Comparison of ENCODE assay signal across 9 cellular contexts in the genomic region with DNA sequence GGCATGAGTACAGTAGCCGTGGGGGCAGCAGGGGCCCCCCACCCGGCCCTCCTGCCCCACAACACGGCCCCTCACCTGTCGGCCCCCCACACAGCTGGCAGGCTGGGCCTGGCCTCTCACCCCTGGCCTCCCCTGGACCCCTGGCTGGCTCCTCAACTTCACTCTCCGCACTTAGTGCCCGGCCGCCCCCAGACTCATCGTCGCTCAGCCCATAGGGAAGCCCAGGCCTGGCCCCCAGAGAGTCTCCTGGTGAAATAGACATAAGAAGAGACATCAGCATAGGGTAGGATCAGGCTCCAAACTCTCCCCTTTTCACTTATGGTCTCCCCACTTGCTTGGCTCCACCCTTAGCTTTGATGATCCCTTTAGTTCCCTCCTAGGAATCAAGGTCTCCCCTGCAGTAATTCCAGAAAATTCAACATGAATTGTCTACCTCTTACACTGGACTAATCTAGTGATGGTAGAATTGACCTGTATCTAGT. TPM values are rescaled to one million over a fixed set of nuclear protein-coding genes. Genes with fewer than 3 reads are reported as not detected.
DNase-seq lines count a peak whose midpoint lies in the region; ATAC-seq and TF ChIP-seq lines count a peak whose summit lies in the region.
"Had no signal": no experiment of that assay in that cellular context is flagged by ENCODE, and none has a peak within 500 bp of the region (broad histone marks: within the 10 kb centered on the region; RNA-seq: fewer than 3 reads in every experiment).

No MANE protein-coding gene starts in this region.

- DNase-seq in GM12865 (ENCODE audit: low read depth) (no peak), RWPE1 (ENCODE audit: low spot score) (no peak), epithelial cell of prostate (ENCODE audit: low read depth, low spot score) (no peak), trophoblast cell (no peak)
- DNase-seq in activated effector memory CD4-positive, alpha-beta T cell treated with anti-CD3 and anti-CD28 coated beads, Interleukin-2, amount 50 U/mL, for 16 hours = no peak
- DNase-seq: effector CD4-positive, alpha-beta T cell had no signal

- no peak overlapping the region for H3K23ac ChIP-seq in trophoblast cell (ENCODE audit: low read length)

- H4K8ac ChIP-seq in trophoblast cell (ENCODE audit: low read depth, low read length) = no peak overlapping the region

- H3K4me3 ChIP-seq in GM12865 (ENCODE audit: low read depth, low read length) = peak overlapping the region; percentile 56; the same call in 1 of the 2 replicates
- H3K4me3 ChIP-seq in trophoblast cell (ENCODE audit: low read depth, low read length) = no peak overlapping the region
- H3K4me3 ChIP-seq: lung had no signal

- peaks cover 7% of the 10 kb centered on the region for H3K79me2 ChIP-seq in trophoblast cell (ENCODE audit: control insufficient read depth, insufficient read depth, low read length, poor library complexity)

- H3K9me3 ChIP-seq in trophoblast cell (ENCODE audit: insufficient read depth, low read depth, low read length) = no peaks in the 10 kb centered on the region

- peaks cover 8% of the 10 kb centered on the region in 2 experiments for H3K4me1 ChIP-seq in trophoblast cell (ENCODE audit: control insufficient read depth in 1 of 2, insufficient read depth in 2 of 2, low read length in 2 of 2)

- no peak overlapping the region for H2BK12ac ChIP-seq in trophoblast cell (ENCODE audit: low read length)

- H2AFZ ChIP-seq in trophoblast cell (ENCODE audit: insufficient read depth, low read length, poor library complexity) = no peak overlapping the region

- no peak overlapping the region for H2AK5ac ChIP-seq in trophoblast cell (ENCODE audit: low read length)

- peaks cover 66 to 72% of the 10 kb centered on the region in 2 experiments for H3K36me3 ChIP-seq in trophoblast cell (ENCODE audit: control insufficient read depth in 1 of 2, insufficient read depth in 2 of 2, low read length in 2 of 2)

- no CpG with 5 or more reads among the region's 9 CpGs for WGBS in trophoblast cell (ENCODE audit: extremely low coverage, insufficient coverage, insufficient read length)

- POLR2A ChIA-PET in RWPE1 (lab: Yijun Ruan, JAX; ENCODE audit: low non-redundant PET) = interaction anchor here (1.0 kb wide), 1 partner anchor 61 kb away, joined by 3 read pairs; no protein-coding TSS in a partner anchor

- no peak overlapping the region for H4K91ac ChIP-seq in trophoblast cell (ENCODE audit: low read depth, low read length)

- no peak overlapping the region for H2BK120ac ChIP-seq in trophoblast cell (ENCODE audit: insufficient read depth, low read length, poor library complexity)

- no peak overlapping the region for H3K14ac ChIP-seq in trophoblast cell (ENCODE audit: low read length)

- peaks cover 12% of the 10 kb centered on the region for H3K79me1 ChIP-seq in trophoblast cell (ENCODE audit: low read length)

- peak overlapping the region; percentile 83 for H3K4me2 ChIP-seq in trophoblast cell (ENCODE audit: low read length)

- no peak overlapping the region for H4K12ac ChIP-seq in trophoblast cell (ENCODE audit: low read depth, low read length)

- TF ChIP-seq CTCF in GM12865 (IDR thresholded peaks at IDR 0.05; ENCODE audit: insufficient read depth, low read depth, low read length, missing control alignments) (no peak), RWPE1 (conservative IDR thresholded peaks at IDR 0.05; ENCODE audit: low read depth) (no peak)

- peak overlapping the region; percentile 7 for H3K4ac ChIP-seq in trophoblast cell (ENCODE audit: low read depth, low read length)

- H3K18ac ChIP-seq in trophoblast cell (ENCODE audit: low read length) = no peak overlapping the region

- H3K27ac ChIP-seq in RWPE1 (peak overlapping the region; percentile 54), epithelial cell of prostate (peak overlapping the region; percentile 90), trophoblast cell (ENCODE audit: low read depth, low read length) (no peak overlapping the region)

- CTCF ChIA-PET in RWPE1 (lab: Yijun Ruan, JAX) = interaction anchor here (0.6 kb wide), 1 partner anchor 40 kb away, joined by 4 read pairs; no protein-coding TSS in a partner anchor

- no peaks in the 10 kb centered on the region for H3K27me3 ChIP-seq in trophoblast cell (ENCODE audit: insufficient read depth, low read length)

- H2BK5ac ChIP-seq in trophoblast cell (ENCODE audit: low read depth, low read length, poor library complexity) = no peak overlapping the region

- ATAC-seq in HG02870 (IDR thresholded peaks at IDR 0.05; ENCODE audit: unreplicated experiment) (no peak), GM21360 (IDR thresholded peaks at IDR 0.05; ENCODE audit: unreplicated experiment) (no peak)

- no peak overlapping the region for H3K9ac ChIP-seq in trophoblast cell (ENCODE audit: low read length)

RNA-seq across cellular contexts. Expression of gene ZNF513, which starts 1.7 kb away (rescaled TPM):
- polyA plus RNA-seq in trophoblast cell (2013) = 15.8 and 16.6 TPM in 2 replicates

RNA-seq across cellular contexts. Expression of gene SNX17, which starts 8.4 kb away (rescaled TPM):
- polyA plus RNA-seq in trophoblast cell (2013) = 23.0 and 23.7 TPM in 2 replicates

RNA-seq across cellular contexts. Expression of gene EIF2B4, which starts 8.7 kb away (rescaled TPM):
- 42.0 and 43.3 TPM in 2 replicates for polyA plus RNA-seq in trophoblast cell (2013)

RNA-seq across cellular contexts. Expression of gene GTF3C2, which starts 22.3 kb away (rescaled TPM):
- 51.4 and 53.1 TPM in 2 replicates for polyA plus RNA-seq in trophoblast cell (2013)

RNA-seq across cellular contexts. Expression of gene PPM1G, which starts 30.5 kb away (rescaled TPM):
- polyA plus RNA-seq in trophoblast cell (2013) = 64.3 and 66.0 TPM in 2 replicates
